In the genomic region with DNA sequence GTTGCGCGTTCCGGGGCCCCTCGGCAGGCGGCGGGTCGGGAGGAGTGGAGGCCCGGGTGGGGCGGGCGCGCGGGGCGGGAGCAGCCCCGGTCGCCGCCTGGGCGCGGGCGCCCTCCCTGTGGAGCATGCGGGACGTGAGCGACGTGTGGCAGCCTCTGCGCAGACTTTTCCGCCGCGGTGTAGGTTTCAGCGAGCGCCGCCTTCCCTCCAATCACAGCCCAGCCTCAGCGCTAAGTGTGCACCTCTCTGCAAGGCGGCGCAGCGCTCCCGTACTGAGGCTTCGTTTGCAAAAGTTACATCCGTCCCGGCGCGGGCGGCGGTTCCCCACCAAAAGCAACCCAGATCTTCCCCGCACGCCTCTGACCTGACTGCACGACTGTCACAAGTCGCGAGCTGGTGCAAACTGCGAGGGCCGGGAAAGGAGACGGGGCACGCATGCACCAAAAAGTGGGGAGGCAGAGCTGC, we compare ENCODE assay signal across 8 cellular contexts.
DNase-seq lines count a peak whose midpoint lies in the region; ATAC-seq and TF ChIP-seq lines count a peak whose summit lies in the region.

No MANE protein-coding gene starts in this region.

- no peaks in the 10 kb centered on the region for H3K27me3 ChIP-seq in layer of hippocampus (ENCODE audit: control insufficient read depth, insufficient read depth, low read length)

- peak overlapping the region; percentile 27 for H3K27ac ChIP-seq in layer of hippocampus (ENCODE audit: low read depth, low read length)

- peak; percentile 86 for DNase-seq in DMS 273 (lab: John Stamatoyannopoulos, UW; ENCODE audit: unreplicated experiment)
- DNase-seq in KBM-7: peak; percentile 67
- DNase-seq in activated CD4-positive, CD25-positive, alpha-beta regulatory T cell (lab: John Stamatoyannopoulos, UW): peak; percentile 45 to 70 (median 58)
- peak; percentile 69 to 72 for DNase-seq in cardiac fibroblast (ENCODE audit: low read depth in 2 of 2)
- peak; percentile 91 for DNase-seq in stimulated activated CD4-positive, alpha-beta T cell treated with anti-CD3 and anti-CD28 coated beads, Interleukin-1b, Interleukin-23, amount 100 ng/mL, for 48 hours
- DNase-seq in NCI-H1694 (lab: John Stamatoyannopoulos, UW): no peak

- no peak for TF ChIP-seq CTCF in cardiac fibroblast (IDR thresholded peaks at IDR 0.05; ENCODE audit: low read depth, low read length)

- in situ Hi-C loops in KBM-7 (cut with MboI; ENCODE audit: low pct_unique_long_range_greater_than_20kb, low sequenced_read_pairs): loop anchor here (25.0 kb wide), 1 partner anchor 186 kb away; no protein-coding TSS in a partner anchor

- ATAC-seq in GM21515 (IDR thresholded peaks at IDR 0.05; ENCODE audit: unreplicated experiment): peak; percentile 48

- H3K4me3 ChIP-seq in cardiac fibroblast (replicated peaks in 1 of 2; ENCODE audit: low read depth in 2 of 2, low read length in 2 of 2): peak overlapping the region; percentile 47 to 57
